In the genomic region with DNA sequence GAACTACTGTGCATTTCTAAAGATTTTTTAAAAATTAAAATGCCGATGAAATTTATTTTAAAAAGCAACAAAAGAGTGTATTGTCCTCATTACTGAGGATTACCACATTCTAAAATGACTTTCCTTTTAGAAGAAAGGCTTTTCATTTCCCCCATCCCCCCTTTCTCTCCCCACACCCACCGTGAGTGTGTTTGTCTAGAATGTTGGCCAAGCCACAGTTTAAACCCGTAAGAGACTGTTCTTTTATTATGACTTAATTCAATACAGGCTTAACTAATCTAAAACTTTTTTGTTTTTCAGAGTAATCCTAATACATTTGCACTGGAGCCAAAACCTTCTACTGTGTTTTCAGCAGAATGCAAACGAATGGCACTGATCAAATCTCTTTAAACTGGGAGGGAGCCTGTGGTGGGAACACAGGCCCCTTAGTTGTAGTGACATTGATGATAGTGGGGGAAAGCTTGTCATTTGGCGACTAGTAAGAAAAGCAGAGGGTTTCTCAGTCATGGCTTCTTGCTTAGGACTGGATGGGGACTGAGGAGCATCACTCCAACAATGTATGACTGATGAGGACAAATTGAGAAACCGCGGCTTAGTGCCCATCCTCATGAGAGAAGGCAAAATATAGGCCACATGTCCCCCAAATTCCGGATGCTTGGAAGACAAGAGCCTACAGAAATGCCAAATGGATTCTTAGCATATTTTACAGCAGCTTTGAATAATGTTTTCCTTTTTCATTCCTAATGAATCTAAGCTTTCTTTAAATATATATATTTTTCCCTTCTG, we compare ENCODE assay signal across 18 cellular contexts.
DNase-seq lines count a peak whose midpoint lies in the region; ATAC-seq, FAIRE-seq and TF ChIP-seq lines count a peak whose summit lies in the region.
"Had no signal": no experiment of that assay in that cellular context is flagged by ENCODE, and none has a peak within 500 bp of the region (broad histone marks: within the 10 kb centered on the region; RNA-seq: fewer than 3 reads in every experiment).

No MANE protein-coding gene starts in this region.

- H3K79me2 ChIP-seq in smooth muscle cell (ENCODE audit: low read depth) = no peaks in the 10 kb centered on the region

- peak overlapping the region; percentile 61 for H2AFZ ChIP-seq in smooth muscle cell (ENCODE audit: low read depth)

- H3K9me3 ChIP-seq in adipocyte (ENCODE audit: control insufficient read depth, low read length) = no peaks in the 10 kb centered on the region
- H3K9me3 ChIP-seq in smooth muscle cell (replicated peaks; ENCODE audit: low read depth) = no peaks in the 10 kb centered on the region
- no peaks in the 10 kb centered on the region for H3K9me3 ChIP-seq in pancreas
- H3K9me3 ChIP-seq: BLaER1 treated with 17β-estradiol and CSF1 and Interleukin-3, amounts not matched to agents 10 nM and 100 nM had no signal

- FAIRE-seq in pancreas (lab: Jason Lieb, UNC) = no peak
- FAIRE-seq: GM12891, H54 had no signal

- H3K27ac ChIP-seq in smooth muscle cell (ENCODE audit: low read depth) = no peak overlapping the region
- H3K27ac ChIP-seq in pancreas = no peak overlapping the region
- H3K27ac ChIP-seq: BLaER1 treated with 17β-estradiol and CSF1 and Interleukin-3, amounts not matched to agents 10 nM and 100 nM had no signal

- H3K36me3 ChIP-seq in adipocyte (ENCODE audit: control insufficient read depth, insufficient read depth, low read length, severe bottlenecking) = no peaks in the 10 kb centered on the region
- no peaks in the 10 kb centered on the region for H3K36me3 ChIP-seq in smooth muscle cell (ENCODE audit: low read depth)
- no peaks in the 10 kb centered on the region for H3K36me3 ChIP-seq in pancreas
- H3K36me3 ChIP-seq: BLaER1 treated with 17β-estradiol and CSF1 and Interleukin-3, amounts not matched to agents 10 nM and 100 nM had no signal

- TF ChIP-seq CTCF in fibroblast of the aortic adventitia (IDR thresholded peaks at IDR 0.05; ENCODE audit: insufficient read depth, low read length) (no peak), smooth muscle cell (IDR thresholded peaks at IDR 0.05; ENCODE audit: borderline replicate concordance, insufficient read depth, poor library complexity, severe bottlenecking) (no peak), pancreas (IDR thresholded peaks at IDR 0.05) (no peak)

- H3K27me3 ChIP-seq in adipocyte (replicated peaks; ENCODE audit: control insufficient read depth, insufficient read depth, low read length) = no peaks in the 10 kb centered on the region
- no peaks in the 10 kb centered on the region for H3K27me3 ChIP-seq in smooth muscle cell (ENCODE audit: low read depth)
- no peaks in the 10 kb centered on the region for H3K27me3 ChIP-seq in pancreas
- H3K27me3 ChIP-seq: BLaER1 treated with 17β-estradiol and CSF1 and Interleukin-3, amounts not matched to agents 10 nM and 100 nM had no signal

- DNase-seq in GM04503 (ENCODE audit: low read depth) (peak; percentile 20), adipocyte (ENCODE audit: low read depth) (peak; percentile 15), fibroblast of the aortic adventitia (ENCODE audit: low read depth) (peak; percentile 49), smooth muscle cell (lab: John Stamatoyannopoulos, UW; ENCODE audit: unreplicated experiment) (no peak), amniotic stem cell (lab: John Stamatoyannopoulos, UW) (no peak), pancreas (no peak)
- DNase-seq: DMS153, Karpas-422, NCI-H1930, NCI-H2171, NCI-H774, Right ventricle myocardium superior had no signal

- H3K4me3 ChIP-seq in adipocyte (ENCODE audit: low read length) (peak overlapping the region; percentile 42), fibroblast of the aortic adventitia (ENCODE audit: low read depth, low read length) (no peak overlapping the region), smooth muscle cell (no peak overlapping the region), pancreas (no peak overlapping the region)
- H3K4me3 ChIP-seq: BLaER1 treated with 17β-estradiol and CSF1 and Interleukin-3, amounts not matched to agents 10 nM and 100 nM had no signal

- peaks cover 7% of the 10 kb centered on the region for H3K4me1 ChIP-seq in adipocyte (ENCODE audit: control insufficient read depth, insufficient read depth, low read length)
- H3K4me1 ChIP-seq in smooth muscle cell (ENCODE audit: low read depth) = peaks cover 4% of the 10 kb centered on the region
- no peaks in the 10 kb centered on the region for H3K4me1 ChIP-seq in pancreas
- H3K4me1 ChIP-seq: BLaER1 treated with 17β-estradiol and CSF1 and Interleukin-3, amounts not matched to agents 10 nM and 100 nM had no signal

- no peaks in the 10 kb centered on the region for H3F3A ChIP-seq in smooth muscle cell (ENCODE audit: low read depth)

- no peaks in the 10 kb centered on the region for H4K20me1 ChIP-seq in smooth muscle cell (ENCODE audit: low read depth)
- H4K20me1 ChIP-seq: BLaER1 treated with 17β-estradiol and CSF1 and Interleukin-3, amounts not matched to agents 10 nM and 100 nM had no signal

- 80% methylated on average over 8 of the region's 8 CpGs for WGBS in smooth muscle cell (ENCODE audit: low lambda C conversion rate)
- WGBS in pancreas, 2 donors = 49 to 52% methylated on average over 8 of the region's 8 CpGs

- intact Hi-C loops in pancreas (cut with DNase I) = no loop called here

- ATAC-seq in GM19467 (IDR thresholded peaks at IDR 0.05; ENCODE audit: unreplicated experiment) = no peak
- ATAC-seq in HG02571 (IDR thresholded peaks at IDR 0.05; ENCODE audit: unreplicated experiment) = no peak
- ATAC-seq in pancreas = no peak
- ATAC-seq: Panc1 had no signal

- H3K4me2 ChIP-seq in smooth muscle cell = no peak overlapping the region
- H3K4me2 ChIP-seq: BLaER1 treated with 17β-estradiol and CSF1 and Interleukin-3, amounts not matched to agents 10 nM and 100 nM had no signal

- H3K9ac ChIP-seq in adipocyte (ENCODE audit: low read length) (no peak overlapping the region), smooth muscle cell (ENCODE audit: low read depth) (no peak overlapping the region)
- H3K9ac ChIP-seq: BLaER1 treated with 17β-estradiol and CSF1 and Interleukin-3, amounts not matched to agents 10 nM and 100 nM had no signal

Comparison
In these comparisons a context has a peak if more than half of its experiments do, and no peak if none do; other contexts are left out.
1. DNase-seq: peak in GM04503 (single experiment), adipocyte (single experiment) and fibroblast of the aortic adventitia (single experiment); none in smooth muscle cell (single experiment), amniotic stem cell (single experiment) and pancreas (0 of 6).